In the genomic region with DNA sequence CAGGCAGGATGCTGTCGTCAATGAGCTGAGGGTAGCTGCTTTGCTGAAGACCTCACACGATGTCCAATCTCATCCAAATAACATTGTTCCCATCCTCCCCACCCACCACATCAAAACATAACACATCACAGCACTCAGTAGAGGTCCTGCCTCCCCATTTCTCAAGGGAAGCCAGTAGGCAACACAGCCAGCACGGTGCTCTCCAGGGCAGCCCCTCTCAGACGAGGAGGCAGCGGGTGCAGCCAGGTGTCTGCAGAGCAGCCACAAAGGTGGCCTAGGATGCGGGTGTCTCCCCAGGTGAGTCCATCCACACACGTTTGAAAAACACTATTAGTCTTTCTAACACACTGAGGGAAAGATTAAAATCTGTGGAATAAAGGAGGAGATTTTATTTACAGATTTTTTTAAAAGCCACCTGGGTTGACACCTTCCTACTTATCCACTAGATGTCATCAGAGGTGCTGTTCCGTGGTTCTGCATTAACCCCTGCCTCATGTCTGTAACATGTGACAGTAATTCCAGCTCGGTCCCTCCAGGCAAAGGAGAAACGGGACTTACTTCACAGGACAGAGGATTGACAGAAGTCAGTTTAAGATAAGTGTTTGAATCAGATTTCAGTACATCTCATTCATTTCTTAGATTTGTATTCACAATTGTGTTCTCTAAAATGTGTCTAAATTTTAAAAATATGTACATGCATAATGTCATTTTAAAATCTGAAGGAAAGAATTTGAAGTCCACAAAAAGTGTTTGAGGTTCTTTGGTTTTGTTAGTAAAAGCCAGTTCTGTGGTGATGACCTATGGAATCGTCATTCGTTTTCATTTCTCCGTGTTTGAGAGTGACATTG, we compare ENCODE assay signal across 9 cellular contexts.
A peak's percentile ranks its signal among the peaks of the same experiment; 100 is the strongest.
DNase-seq lines count a peak whose midpoint lies in the region; ATAC-seq lines count a peak whose summit lies in the region.
"Had no signal": no experiment of that assay in that cellular context is flagged by ENCODE, and none has a peak within 500 bp of the region (broad histone marks: within the 10 kb centered on the region; RNA-seq: fewer than 3 reads in every experiment).

No MANE protein-coding gene starts in this region.

- H3K9me3 ChIP-seq in T-helper 17 cell (ENCODE audit: control insufficient read depth, low read length, poor library complexity, severe bottlenecking) = no peaks in the 10 kb centered on the region

- H3K27me3 Mint-ChIP-seq in activated naive CD4-positive, alpha-beta T cell treated with anti-CD3 and anti-CD28 coated beads for 36 hours (ENCODE audit: low read depth) = no peaks in the 10 kb centered on the region
- H3K27me3 Mint-ChIP-seq in T-helper 17 cell = no peaks in the 10 kb centered on the region
- no peaks in the 10 kb centered on the region for H3K27me3 Mint-ChIP-seq in stimulated activated naive CD8-positive, alpha-beta T cell treated with anti-CD3 and anti-CD28 coated beads, Interleukin-15, Interleukin-2, amounts not matched to agents 100 ng/mL and 50 ng/mL, for 24 hours
- H3K27me3 Mint-ChIP-seq: dendritic cell treated with granulocyte-macrophage colony-stimulating factor and Interleukin-4, amounts not matched to agents 40 ng/mL and 50 ng/mL, for 4 days had no signal

- DNase-seq in activated naive CD4-positive, alpha-beta T cell treated with anti-CD3 and anti-CD28 coated beads for 36 hours = peak; percentile 56
- DNase-seq in activated naive CD4-positive, alpha-beta T cell treated with anti-CD3 and anti-CD28 coated beads, Interleukin-2, amount 50 U/mL, for 16 hours = no peak
- DNase-seq in HCEC 1CT = peak; percentile 52
- DNase-seq in NCI-H1105 treated with DMSO at 0.1 percent for 48 hours (lab: John Stamatoyannopoulos, UW) = peak; percentile 74
- no peak for DNase-seq in T-helper 17 cell
- no peak for DNase-seq in left cardiac atrium
- DNase-seq in KG1 (lab: John Stamatoyannopoulos, UW) = no peak

- ATAC-seq in T-helper 17 cell (peak; percentile 78), left cardiac atrium (peak; percentile 35 to 50)

- H3K4me3 Mint-ChIP-seq in activated naive CD4-positive, alpha-beta T cell treated with anti-CD3 and anti-CD28 coated beads for 36 hours = no peak overlapping the region
- no peak overlapping the region for H3K4me3 Mint-ChIP-seq in T-helper 17 cell
- H3K4me3 Mint-ChIP-seq in stimulated activated naive CD8-positive, alpha-beta T cell treated with anti-CD3 and anti-CD28 coated beads, Interleukin-15, Interleukin-2, amounts not matched to agents 100 ng/mL and 50 ng/mL, for 24 hours = no peak overlapping the region
- H3K4me3 Mint-ChIP-seq: dendritic cell treated with granulocyte-macrophage colony-stimulating factor and Interleukin-4, amounts not matched to agents 40 ng/mL and 50 ng/mL, for 4 days had no signal

- no peaks in the 10 kb centered on the region for H3K9me3 Mint-ChIP-seq in activated naive CD4-positive, alpha-beta T cell treated with anti-CD3 and anti-CD28 coated beads for 36 hours
- H3K9me3 Mint-ChIP-seq in stimulated activated naive CD8-positive, alpha-beta T cell treated with anti-CD3 and anti-CD28 coated beads, Interleukin-15, Interleukin-2, amounts not matched to agents 100 ng/mL and 50 ng/mL, for 24 hours = no peaks in the 10 kb centered on the region
- H3K9me3 Mint-ChIP-seq: dendritic cell treated with granulocyte-macrophage colony-stimulating factor and Interleukin-4, amounts not matched to agents 40 ng/mL and 50 ng/mL, for 4 days had no signal

- CTCF ChIA-PET in activated naive CD4-positive, alpha-beta T cell treated with anti-CD3 and anti-CD28 coated beads for 36 hours (lab: Charles Lee) = interaction anchor here (0.6 to 2.9 kb wide), 15 partner anchors 9 to 995 kb away, joined by 3 to 20 read pairs (median 4); no protein-coding TSS in a partner anchor

- no peak overlapping the region for H3K27ac Mint-ChIP-seq in activated naive CD4-positive, alpha-beta T cell treated with anti-CD3 and anti-CD28 coated beads for 36 hours
- H3K27ac Mint-ChIP-seq in T-helper 17 cell = peak overlapping the region; percentile 4
- peak overlapping the region; percentile 70 for H3K27ac Mint-ChIP-seq in stimulated activated naive CD8-positive, alpha-beta T cell treated with anti-CD3 and anti-CD28 coated beads, Interleukin-15, Interleukin-2, amounts not matched to agents 100 ng/mL and 50 ng/mL, for 24 hours
- H3K27ac Mint-ChIP-seq: dendritic cell treated with granulocyte-macrophage colony-stimulating factor and Interleukin-4, amounts not matched to agents 40 ng/mL and 50 ng/mL, for 4 days had no signal

- H3K36me3 Mint-ChIP-seq in activated naive CD4-positive, alpha-beta T cell treated with anti-CD3 and anti-CD28 coated beads for 36 hours (ENCODE audit: low read depth) = no peaks in the 10 kb centered on the region
- no peaks in the 10 kb centered on the region for H3K36me3 Mint-ChIP-seq in T-helper 17 cell (ENCODE audit: low read depth)
- peaks cover 9% of the 10 kb centered on the region for H3K36me3 Mint-ChIP-seq in stimulated activated naive CD8-positive, alpha-beta T cell treated with anti-CD3 and anti-CD28 coated beads, Interleukin-15, Interleukin-2, amounts not matched to agents 100 ng/mL and 50 ng/mL, for 24 hours (ENCODE audit: low read depth)

- intact Hi-C loops in activated naive CD4-positive, alpha-beta T cell treated with anti-CD3 and anti-CD28 coated beads for 36 hours (cut with micrococcal nuclease) = loop anchor here (1.0 to 5.0 kb wide), 8 partner anchors 36 to 519 kb away; a partner anchor contains a TSS
- intact Hi-C loops in left cardiac atrium (cut with DNase I) = loop anchor here (2.0 to 10.0 kb wide), 2 partner anchors 162 to 166 kb away; no protein-coding TSS in a partner anchor

- H3K4me1 Mint-ChIP-seq in activated naive CD4-positive, alpha-beta T cell treated with anti-CD3 and anti-CD28 coated beads for 36 hours (ENCODE audit: low read depth) = peaks cover 37% of the 10 kb centered on the region
- peaks cover 18% of the 10 kb centered on the region for H3K4me1 Mint-ChIP-seq in T-helper 17 cell
- peaks cover 27% of the 10 kb centered on the region for H3K4me1 Mint-ChIP-seq in stimulated activated naive CD8-positive, alpha-beta T cell treated with anti-CD3 and anti-CD28 coated beads, Interleukin-15, Interleukin-2, amounts not matched to agents 100 ng/mL and 50 ng/mL, for 24 hours (ENCODE audit: low read depth)

Comparison
In these comparisons a context has a peak if more than half of its experiments do, and no peak if none do; other contexts are left out.
1. DNase-seq: peak in activated naive CD4-positive, alpha-beta T cell treated with anti-CD3 and anti-CD28 coated beads for 36 hours (single experiment), HCEC 1CT (single experiment) and NCI-H1105 treated with DMSO at 0.1 percent for 48 hours (single experiment); none in activated naive CD4-positive, alpha-beta T cell treated with anti-CD3 and anti-CD28 coated beads, Interleukin-2, amount 50 U/mL, for 16 hours (single experiment), T-helper 17 cell (0 of 3), left cardiac atrium (single experiment) and KG1 (single experiment).